8 cellular contexts compared by ENCODE assay signal in genomic region chr7:127392182-127392565, GRCh38. TPM values are rescaled to one million over a fixed set of nuclear protein-coding genes. Genes with fewer than 3 reads are reported as not detected.
DNase-seq lines count a peak whose midpoint lies in the region; ATAC-seq, FAIRE-seq and TF ChIP-seq lines count a peak whose summit lies in the region.

No MANE protein-coding gene starts in this region.

- DNase-seq in GM12864 (ENCODE audit: low read depth) (no peak), H54 (ENCODE audit: insufficient read length, low spot score) (peak; percentile 15), NCI-H1092 (lab: John Stamatoyannopoulos, UW) (peak; percentile 22), mucosa of descending colon (peak; percentile 53 to 80 (median 78)), COLO829 (ENCODE audit: low spot score) (no peak)
- peak; percentile 77 for DNase-seq in activated CD8-positive, alpha-beta memory T cell treated with anti-CD3 and anti-CD28 coated beads, Interleukin-2, amount 10 ng/mL, durations not matched to agents 7 days and 5 days
- DNase-seq in stimulated activated CD8-positive, alpha-beta memory T cell treated with anti-CD3 and anti-CD28 coated beads, Interleukin-4, amount 100 ng/mL, for 24 hours (ENCODE audit: low read depth) = peak; percentile 49

- TF ChIP-seq POLR2A in H54 (IDR thresholded peaks at IDR 0.05; ENCODE audit: low read depth, low read length) = no peak

- H3K4me1 ChIP-seq in endocrine pancreas (ENCODE audit: control insufficient read depth, insufficient read depth, low read length) (peaks cover 17% of the 10 kb centered on the region), mucosa of descending colon (ENCODE audit: low read depth) (peaks cover 8% of the 10 kb centered on the region)

- H3K9me3 ChIP-seq in endocrine pancreas (ENCODE audit: control insufficient read depth, low read length) = no peaks in the 10 kb centered on the region
- no peaks in the 10 kb centered on the region for H3K9me3 ChIP-seq in mucosa of descending colon

- no peaks in the 10 kb centered on the region for H3K27me3 Mint-ChIP-seq in activated CD8-positive, alpha-beta memory T cell treated with anti-CD3 and anti-CD28 coated beads, Interleukin-2, amount 10 ng/mL, durations not matched to agents 7 days and 5 days

- H3K36me3 ChIP-seq in endocrine pancreas (ENCODE audit: control insufficient read depth, insufficient read depth, low read length) (no peaks in the 10 kb centered on the region), mucosa of descending colon (ENCODE audit: low read depth) (no peaks in the 10 kb centered on the region)

- no peaks in the 10 kb centered on the region for H3K9me3 Mint-ChIP-seq in activated CD8-positive, alpha-beta memory T cell treated with anti-CD3 and anti-CD28 coated beads, Interleukin-2, amount 10 ng/mL, durations not matched to agents 7 days and 5 days (ENCODE audit: low read depth)

- H3K4me3 Mint-ChIP-seq in activated CD8-positive, alpha-beta memory T cell treated with anti-CD3 and anti-CD28 coated beads, Interleukin-2, amount 10 ng/mL, durations not matched to agents 7 days and 5 days = peak overlapping the region; percentile 87

- peak overlapping the region; percentile 93 for H3K9ac ChIP-seq in endocrine pancreas (ENCODE audit: control insufficient read depth, insufficient read depth, low read length)

- intact Hi-C loops in mucosa of descending colon (cut with DNase I, micrococcal nuclease) = no loop called here

- TF ChIP-seq CTCF in GM12864 (IDR thresholded peaks at IDR 0.05; ENCODE audit: low read depth, low read length, missing control alignments) (no peak), mucosa of descending colon (IDR thresholded peaks at IDR 0.05) (no peak)

- H3K27me3 ChIP-seq in endocrine pancreas (ENCODE audit: control insufficient read depth, insufficient read depth, low read length) = no peaks in the 10 kb centered on the region

- H3K27ac Mint-ChIP-seq in activated CD8-positive, alpha-beta memory T cell treated with anti-CD3 and anti-CD28 coated beads, Interleukin-2, amount 10 ng/mL, durations not matched to agents 7 days and 5 days = peak overlapping the region; percentile 98

- H3K4me3 ChIP-seq in GM12864 (ENCODE audit: low read depth, low read length) = peak overlapping the region; percentile 70
- H3K4me3 ChIP-seq in endocrine pancreas (ENCODE audit: control insufficient read depth, insufficient read depth, low read length) = no peak overlapping the region
- peak overlapping the region; percentile 91 for H3K4me3 ChIP-seq in mucosa of descending colon

- CTCF ChIA-PET in activated CD8-positive, alpha-beta memory T cell treated with anti-CD3 and anti-CD28 coated beads, Interleukin-2, amount 10 ng/mL, durations not matched to agents 7 days and 5 days (lab: Charles Lee) = interaction anchor here (0.9 to 4.2 kb wide), 7 partner anchors 9 to 56 kb away, joined by 4 to 32 read pairs (median 8); no protein-coding TSS in a partner anchor

- H3K4me1 Mint-ChIP-seq in activated CD8-positive, alpha-beta memory T cell treated with anti-CD3 and anti-CD28 coated beads, Interleukin-2, amount 10 ng/mL, durations not matched to agents 7 days and 5 days = peaks cover 58% of the 10 kb centered on the region

- no peak for FAIRE-seq in H54 (lab: Jason Lieb, UNC)

- H3K36me3 Mint-ChIP-seq in activated CD8-positive, alpha-beta memory T cell treated with anti-CD3 and anti-CD28 coated beads, Interleukin-2, amount 10 ng/mL, durations not matched to agents 7 days and 5 days = peaks cover 33% of the 10 kb centered on the region

- ATAC-seq in activated CD8-positive, alpha-beta memory T cell treated with anti-CD3 and anti-CD28 coated beads, Interleukin-2, amount 10 ng/mL, durations not matched to agents 7 days and 5 days = peak; percentile 65
- peak; percentile 83 for ATAC-seq in mucosa of descending colon

RNA-seq across cellular contexts. Expression of gene ZNF800, which starts 0.3 kb away (rescaled TPM):
- total RNA-seq in activated CD8-positive, alpha-beta memory T cell treated with anti-CD3 and anti-CD28 coated beads, Interleukin-2, amount 10 ng/mL, durations not matched to agents 7 days and 5 days = 10 to 100 TPM; 39.7 to 40.6 TPM
- 10 to 100 TPM; 26.9 to 38.7 (median 35.6) TPM for total RNA-seq in mucosa of descending colon

Comparison
In these comparisons a context has a peak if more than half of its experiments do, and no peak if none do; other contexts are left out.
1. DNase-seq: peak in H54 (single experiment), NCI-H1092 (single experiment), activated CD8-positive, alpha-beta memory T cell treated with anti-CD3 and anti-CD28 coated beads, Interleukin-2, amount 10 ng/mL, durations not matched to agents 7 days and 5 days (single experiment), mucosa of descending colon (3 of 3) and stimulated activated CD8-positive, alpha-beta memory T cell treated with anti-CD3 and anti-CD28 coated beads, Interleukin-4, amount 100 ng/mL, for 24 hours (single experiment); none in GM12864 (single experiment) and COLO829 (single experiment).